Comparison of ENCODE assay signal across 9 cellular contexts in genomic region chr17:63888940-63889848, GRCh38. TPM values are rescaled to one million over a fixed set of nuclear protein-coding genes. Genes with fewer than 3 reads are reported as not detected.
DNase-seq lines count a peak whose midpoint lies in the region; ATAC-seq and TF ChIP-seq lines count a peak whose summit lies in the region.
"Not testable (repeated sequence)": the region's sequence is repeated elsewhere in the genome, so short reads cannot be mapped to it uniquely, and the experiment has no call there.
"Had no signal": no experiment of that assay in that cellular context is flagged by ENCODE, and none has a peak within 500 bp of the region (broad histone marks: within the 10 kb centered on the region; RNA-seq: fewer than 3 reads in every experiment).

No MANE protein-coding gene starts in this region.

- not testable (repeated sequence) for H3K27ac ChIP-seq in esophagus squamous epithelium, left lung, gastrocnemius medialis

- H3K4me1 Mint-ChIP-seq in activated naive CD8-positive, alpha-beta T cell treated with anti-CD3 and anti-CD28 coated beads, Interleukin-2, amount 10 ng/mL, durations not matched to agents 7 days and 5 days = not testable (repeated sequence)

- WGBS in esophagus squamous epithelium, 2 donors = 19 to 23% methylated on average over 11 of the region's 13 CpGs

- not testable (repeated sequence) for H3K9me3 ChIP-seq in esophagus squamous epithelium, left lung, gastrocnemius medialis

- POLR2A ChIA-PET in activated naive CD8-positive, alpha-beta T cell treated with anti-CD3 and anti-CD28 coated beads, Interleukin-2, amount 10 ng/mL, durations not matched to agents 7 days and 5 days (lab: Charles Lee) = not testable (repeated sequence)

- DNase-seq in AG10803 (ENCODE audit: low read depth) (peak; percentile 43), NCI-H1436 (lab: John Stamatoyannopoulos, UW) (peak; percentile 21), SHP77 (lab: John Stamatoyannopoulos, UW) (peak; percentile 18 to 28)
- not testable (repeated sequence) for DNase-seq in activated naive CD8-positive, alpha-beta T cell treated with anti-CD3 and anti-CD28 coated beads, Interleukin-2, amount 10 ng/mL, durations not matched to agents 7 days and 5 days; esophagus squamous epithelium (lab: John Stamatoyannopoulos, UW); left lung; gastrocnemius medialis

- H3K27me3 Mint-ChIP-seq in activated naive CD8-positive, alpha-beta T cell treated with anti-CD3 and anti-CD28 coated beads, Interleukin-2, amount 10 ng/mL, durations not matched to agents 7 days and 5 days = peaks cover 30% of the 10 kb centered on the region

- not testable (repeated sequence) for TF ChIP-seq POLR2A in esophagus squamous epithelium (IDR thresholded peaks at IDR 0.05); gastrocnemius medialis (IDR thresholded peaks at IDR 0.05)

- in situ Hi-C loops in gastrocnemius medialis (cut with MboI; ENCODE audit: low sequenced_read_pairs in 4 of 4) = not testable (repeated sequence)

- H3K36me3 ChIP-seq in esophagus squamous epithelium, left lung, gastrocnemius medialis: not testable (repeated sequence)

- intact Hi-C loops in esophagus squamous epithelium (cut with DNase I); left lung (cut with DNase I): not testable (repeated sequence)
- intact Hi-C loops in gastrocnemius medialis (cut with DNase I; ENCODE audit: low total_unique reads) = loop anchor here (2.0 kb wide), 1 partner anchor 26 kb away; no protein-coding TSS in a partner anchor

- TF ChIP-seq CTCF in AG10803 (conservative IDR thresholded peaks at IDR 0.05; ENCODE audit: low read length) (peak; percentile 57), GM12873 (IDR thresholded peaks at IDR 0.05; ENCODE audit: insufficient read depth, low read depth, low read length, missing control alignments) (peak; percentile 62), esophagus squamous epithelium (IDR thresholded peaks at IDR 0.05) (peak; percentile 9 to 52 (median 31)), left lung (IDR thresholded peaks at IDR 0.05) (peak; percentile 22 to 30), gastrocnemius medialis (IDR thresholded peaks at IDR 0.05 in 4 of 5, conservative IDR thresholded peaks at IDR 0.05 in 1 of 5) (peak; percentile 1 to 49 (median 23))

- H3K36me3 Mint-ChIP-seq in activated naive CD8-positive, alpha-beta T cell treated with anti-CD3 and anti-CD28 coated beads, Interleukin-2, amount 10 ng/mL, durations not matched to agents 7 days and 5 days = not testable (repeated sequence)

- not testable (repeated sequence) for H3K4me1 ChIP-seq in esophagus squamous epithelium, left lung, gastrocnemius medialis

- peak; percentile 72 for ATAC-seq in activated naive CD8-positive, alpha-beta T cell treated with anti-CD3 and anti-CD28 coated beads, Interleukin-2, amount 10 ng/mL, durations not matched to agents 7 days and 5 days (ENCODE audit: low read depth)
- ATAC-seq in left lung = peak; percentile 84
- ATAC-seq in gastrocnemius medialis = peak; percentile 62 to 65

- H3K27ac Mint-ChIP-seq in activated naive CD8-positive, alpha-beta T cell treated with anti-CD3 and anti-CD28 coated beads, Interleukin-2, amount 10 ng/mL, durations not matched to agents 7 days and 5 days = not testable (repeated sequence)

- H3K4me3 Mint-ChIP-seq in activated naive CD8-positive, alpha-beta T cell treated with anti-CD3 and anti-CD28 coated beads, Interleukin-2, amount 10 ng/mL, durations not matched to agents 7 days and 5 days = not testable (repeated sequence)

- H3K4me3 ChIP-seq in AG10803 (ENCODE audit: low read length); esophagus squamous epithelium; left lung; gastrocnemius medialis: not testable (repeated sequence)

- H3K27me3 ChIP-seq in esophagus squamous epithelium, left lung, gastrocnemius medialis: not testable (repeated sequence)

- not testable (repeated sequence) for H3K9me3 Mint-ChIP-seq in activated naive CD8-positive, alpha-beta T cell treated with anti-CD3 and anti-CD28 coated beads, Interleukin-2, amount 10 ng/mL, durations not matched to agents 7 days and 5 days

RNA-seq across cellular contexts. Expression of gene CSH1, which starts 7.2 kb away (rescaled TPM):
- not detected for total RNA-seq in activated naive CD8-positive, alpha-beta T cell treated with anti-CD3 and anti-CD28 coated beads, Interleukin-2, amount 10 ng/mL, durations not matched to agents 7 days and 5 days
- total RNA-seq in esophagus squamous epithelium (not detected), left lung (not detected), gastrocnemius medialis (not detected)
- total RNA-seq: ureter had no signal

RNA-seq across cellular contexts. Expression of gene GH2, which starts 7.5 kb away (rescaled TPM):
- total RNA-seq in activated naive CD8-positive, alpha-beta T cell treated with anti-CD3 and anti-CD28 coated beads, Interleukin-2, amount 10 ng/mL, durations not matched to agents 7 days and 5 days = not detected
- total RNA-seq in esophagus squamous epithelium = not detected
- not detected for total RNA-seq in left lung
- not detected for total RNA-seq in gastrocnemius medialis
- total RNA-seq: ureter had no signal

RNA-seq across cellular contexts. Expression of gene CSH2, which starts 15.7 kb away (rescaled TPM):
- not detected for total RNA-seq in activated naive CD8-positive, alpha-beta T cell treated with anti-CD3 and anti-CD28 coated beads, Interleukin-2, amount 10 ng/mL, durations not matched to agents 7 days and 5 days
- total RNA-seq in esophagus squamous epithelium = not detected
- total RNA-seq in left lung = not detected
- total RNA-seq in gastrocnemius medialis = not detected
- total RNA-seq: ureter had no signal

RNA-seq across cellular contexts. Expression of gene CSHL1, which starts 21.9 kb away (rescaled TPM):
- not detected for total RNA-seq in activated naive CD8-positive, alpha-beta T cell treated with anti-CD3 and anti-CD28 coated beads, Interleukin-2, amount 10 ng/mL, durations not matched to agents 7 days and 5 days
- not detected for total RNA-seq in esophagus squamous epithelium
- total RNA-seq in left lung = not detected
- total RNA-seq in gastrocnemius medialis = not detected
- total RNA-seq: ureter had no signal

RNA-seq across cellular contexts. Expression of gene GH1, which starts 29.4 kb away (rescaled TPM):
- total RNA-seq in activated naive CD8-positive, alpha-beta T cell treated with anti-CD3 and anti-CD28 coated beads, Interleukin-2, amount 10 ng/mL, durations not matched to agents 7 days and 5 days = not detected
- not detected for total RNA-seq in esophagus squamous epithelium
- not detected for total RNA-seq in left lung
- total RNA-seq in gastrocnemius medialis = not detected
- total RNA-seq: ureter had no signal
